In the genomic region with DNA sequence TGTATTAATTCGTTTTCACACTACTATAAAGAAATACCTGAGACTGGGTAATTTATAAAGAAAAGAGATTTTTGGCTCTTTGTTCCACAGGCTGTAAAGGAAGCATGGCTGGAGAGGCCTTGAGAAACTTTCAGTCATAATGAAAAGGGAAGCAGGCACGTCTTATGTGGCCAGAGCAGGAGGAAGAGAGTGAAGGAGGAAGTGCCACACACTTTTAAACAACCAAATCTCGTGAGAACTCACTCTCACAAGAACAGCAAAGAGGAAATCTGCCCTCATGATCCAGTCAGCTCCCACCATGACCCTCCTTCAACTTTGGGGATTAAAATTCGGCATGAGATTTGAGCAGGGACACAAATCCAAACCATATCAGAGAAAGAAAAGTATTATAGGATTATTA, we compare ENCODE assay signal across 14 cellular contexts.
DNase-seq lines count a peak whose midpoint lies in the region; ATAC-seq and TF ChIP-seq lines count a peak whose summit lies in the region.
"Had no signal": no experiment of that assay in that cellular context is flagged by ENCODE, and none has a peak within 500 bp of the region (broad histone marks: within the 10 kb centered on the region; RNA-seq: fewer than 3 reads in every experiment).

No MANE protein-coding gene starts in this region.

- no peak for ATAC-seq in activated CD4-positive, CD25-positive, alpha-beta regulatory T cell treated with anti-CD3 and anti-CD28 coated beads, Interleukin-2, amount 50 U/mL, for 24 hours
- no peak for ATAC-seq in activated naive CD4-positive, alpha-beta T cell treated with anti-CD3 and anti-CD28 coated beads, Interleukin-2, amount 50 U/mL, for 72 hours
- ATAC-seq: Panc1, Right ventricle myocardium inferior had no signal

- H3K27ac Mint-ChIP-seq in activated naive CD4-positive, alpha-beta T cell treated with anti-CD3 and anti-CD28 coated beads, Interleukin-2, amount 50 U/mL, for 72 hours: no peak overlapping the region
- H3K27ac Mint-ChIP-seq: T-helper 2 cell treated with Interferon-gamma antibody and Interleukin-4, amounts not matched to agents 5 μg/mL and 100 μg/mL, for 36 hours had no signal

- no peak for TF ChIP-seq CTCF in NB4 (IDR thresholded peaks at IDR 0.05; ENCODE audit: low read depth, low read length)

- no peaks in the 10 kb centered on the region for H3K36me3 Mint-ChIP-seq in activated naive CD4-positive, alpha-beta T cell treated with anti-CD3 and anti-CD28 coated beads, Interleukin-2, amount 50 U/mL, for 72 hours

- H3K4me3 ChIP-seq in NB4 (ENCODE audit: low read depth, low read length): no peak overlapping the region

- peaks cover 10 to 32% of the 10 kb centered on the region in 2 donors for H3K9me3 Mint-ChIP-seq in activated naive CD4-positive, alpha-beta T cell treated with anti-CD3 and anti-CD28 coated beads, Interleukin-2, amount 50 U/mL, for 72 hours

- TF ChIP-seq POLR2A in NB4 (IDR thresholded peaks at IDR 0.05; ENCODE audit: extremely low read depth, insufficient read length): no peak

- in situ Hi-C loops in KBM-7 (cut with MboI; ENCODE audit: low pct_unique_long_range_greater_than_20kb, low sequenced_read_pairs): no loop called here

- DNase-seq in KBM-7: peak; percentile 72
- DNase-seq in NB4 (ENCODE audit: low read depth): peak; percentile 38
- DNase-seq in SKM-1 (lab: John Stamatoyannopoulos, UW; ENCODE audit: unreplicated experiment): peak; percentile 14
- DNase-seq in NCI-H1417 (lab: John Stamatoyannopoulos, UW): no peak
- DNase-seq in activated naive CD4-positive, alpha-beta T cell treated with anti-CD3 and anti-CD28 coated beads, Interleukin-2, amount 50 U/mL, for 72 hours (ENCODE audit: low spot score in 2 of 2): no peak
- no peak for DNase-seq in activated CD4-positive, CD25-positive, alpha-beta regulatory T cell (lab: John Stamatoyannopoulos, UW)
- DNase-seq: H7, IMR-90, NCI-H2029, NCI-H524 had no signal

Comparison
In these comparisons a context has a peak if more than half of its experiments do, and no peak if none do; other contexts are left out.
1. DNase-seq: peak in KBM-7 (single experiment), NB4 (single experiment) and SKM-1 (single experiment); none in NCI-H1417 (0 of 3), activated naive CD4-positive, alpha-beta T cell treated with anti-CD3 and anti-CD28 coated beads, Interleukin-2, amount 50 U/mL, for 72 hours (0 of 2) and activated CD4-positive, CD25-positive, alpha-beta regulatory T cell (0 of 4).